ENCODE assay signal across 23 cellular contexts in genomic region chr5:82785941-82786340, GRCh38.
"Had no signal": no experiment of that assay in that cellular context is flagged by ENCODE, and none has a peak within 500 bp of the region (broad histone marks: within the 10 kb centered on the region; RNA-seq: fewer than 3 reads in every experiment).

No MANE protein-coding gene starts in this region.

- H3K4me1 ChIP-seq: adrenal gland, breast epithelium had no signal

- H3K4me1 Mint-ChIP-seq: activated B cell treated with CpG ODN at 0.5 μM for 24 hours; activated naive CD4-positive, alpha-beta T cell treated with anti-CD3 and anti-CD28 coated beads, Interleukin-2, amount 10 ng/mL, durations not matched to agents 7 days and 5 days; activated naive CD8-positive, alpha-beta T cell treated with anti-CD3 and anti-CD28 coated beads, Interleukin-2, amount 10 ng/mL, durations not matched to agents 7 days and 5 days; IgD-negative memory B cell; T-cell had no signal

- H3K36me3 ChIP-seq: adrenal gland, breast epithelium had no signal

- H3K4me3 Mint-ChIP-seq: activated B cell treated with CpG ODN at 0.5 μM for 24 hours; activated CD8-positive, alpha-beta T cell treated with anti-CD3 and anti-CD28 coated beads for 36 hours; activated naive CD4-positive, alpha-beta T cell treated with anti-CD3 and anti-CD28 coated beads, Interleukin-2, amount 10 ng/mL, durations not matched to agents 7 days and 5 days; activated naive CD8-positive, alpha-beta T cell treated with anti-CD3 and anti-CD28 coated beads, Interleukin-2, amount 10 ng/mL, durations not matched to agents 7 days and 5 days; activated T-cell treated with anti-CD3 and anti-CD28 coated beads, Interleukin-2, amount 50 U/mL, for 72 hours; IgD-negative memory B cell; T-cell had no signal

- H3K27me3 ChIP-seq: adrenal gland, breast epithelium had no signal

- H3K27me3 Mint-ChIP-seq: activated B cell treated with CpG ODN at 0.5 μM for 24 hours, IgD-negative memory B cell, T-cell had no signal

- ATAC-seq: activated CD8-positive, alpha-beta T cell treated with anti-CD3 and anti-CD28 coated beads for 36 hours; activated T-cell treated with anti-CD3 and anti-CD28 coated beads, Interleukin-2, amount 50 U/mL, for 72 hours; Right ventricle myocardium inferior; T-cell had no signal

- H3K27ac ChIP-seq: adrenal gland, breast epithelium, SK-N-MC had no signal

- H3K36me3 Mint-ChIP-seq: activated naive CD4-positive, alpha-beta T cell treated with anti-CD3 and anti-CD28 coated beads, Interleukin-2, amount 10 ng/mL, durations not matched to agents 7 days and 5 days; T-cell had no signal

- H3K9me3 Mint-ChIP-seq: activated B cell treated with CpG ODN at 0.5 μM for 24 hours; activated CD8-positive, alpha-beta T cell treated with anti-CD3 and anti-CD28 coated beads for 36 hours; activated naive CD4-positive, alpha-beta T cell treated with anti-CD3 and anti-CD28 coated beads, Interleukin-2, amount 10 ng/mL, durations not matched to agents 7 days and 5 days; activated T-cell treated with anti-CD3 and anti-CD28 coated beads, Interleukin-2, amount 50 U/mL, for 72 hours; activated T-helper 2 cell treated with anti-CD3 and anti-CD28 coated beads, Interferon-gamma antibody, Interleukin-2, Interleukin-4, amounts not matched to agents 10 μg/mL and 5 μg/mL and 100 μg/mL, durations not matched to agents 14 hours and 24 hours and 36 hours; IgD-negative memory B cell; T-cell had no signal

- H3K4me3 ChIP-seq: adrenal gland, breast epithelium, SK-N-MC had no signal

- H3K9me3 ChIP-seq: adrenal gland, breast epithelium had no signal

- DNase-seq: activated B cell treated with CpG ODN at 0.5 μM for 24 hours; activated CD4-positive, alpha-beta T cell treated with anti-CD3 and anti-CD28 coated beads, Interleukin-2, amount 50 U/mL, for 1 hour; activated CD8-positive, alpha-beta memory T cell treated with anti-CD3 and anti-CD28 coated beads, Interleukin-2, amount 50 U/mL, for 4 hours; activated CD8-positive, alpha-beta T cell treated with anti-CD3 and anti-CD28 coated beads for 36 hours; activated gamma-delta T cell treated with Interleukin-2 at 50 U/mL for 16 hours; activated naive CD4-positive, alpha-beta T cell treated with anti-CD3 and anti-CD28 coated beads, Interleukin-2, amount 10 ng/mL, durations not matched to agents 7 days and 5 days; activated naive CD8-positive, alpha-beta T cell treated with anti-CD3 and anti-CD28 coated beads, Interleukin-2, amount 10 ng/mL, durations not matched to agents 7 days and 5 days; activated T-cell treated with anti-CD3 and anti-CD28 coated beads, Interleukin-2, amount 50 U/mL, for 72 hours; adrenal gland; anterior cingulate cortex; KG1; NCI-H1048; NCI-H1930; NCI-H510A treated with DMSO at 0.1 percent for 48 hours; NCI-H748 treated with DMSO at 0.1 percent for 48 hours; T-cell; T-helper 2 cell; T1000 had no signal

- H3K27ac Mint-ChIP-seq: activated B cell treated with CpG ODN at 0.5 μM for 24 hours; activated CD8-positive, alpha-beta T cell treated with anti-CD3 and anti-CD28 coated beads for 36 hours; activated naive CD4-positive, alpha-beta T cell treated with anti-CD3 and anti-CD28 coated beads, Interleukin-2, amount 10 ng/mL, durations not matched to agents 7 days and 5 days; activated naive CD8-positive, alpha-beta T cell treated with anti-CD3 and anti-CD28 coated beads, Interleukin-2, amount 10 ng/mL, durations not matched to agents 7 days and 5 days; activated T-cell treated with anti-CD3 and anti-CD28 coated beads, Interleukin-2, amount 50 U/mL, for 72 hours; activated T-helper 2 cell treated with anti-CD3 and anti-CD28 coated beads, Interferon-gamma antibody, Interleukin-2, Interleukin-4, amounts not matched to agents 10 μg/mL and 5 μg/mL and 100 μg/mL, durations not matched to agents 14 hours and 24 hours and 36 hours; IgD-negative memory B cell; T-cell had no signal
